ENCODE assay signal across 1 cellular context in genomic region chr7:157397751-157398691, GRCh38.
TF ChIP-seq lines count a peak whose summit lies in the region.

No MANE protein-coding gene starts in this region.

TF ChIP-seq in K562, 482 proteins besides CTCF, POLR2A, EP300 and RAD21 (continued from another document):
- TF ChIP-seq VEZF1 (CRISPR knock-in tag; IDR thresholded peaks at IDR 0.05), result peak; percentile 80
- TF ChIP-seq CBX5 (IDR thresholded peaks at IDR 0.05; ENCODE audit: borderline replicate concordance, low read depth), result peak; percentile 73
- peak; percentile 46 for TF ChIP-seq HNRNPLL (IDR thresholded peaks at IDR 0.05; ENCODE audit: low read depth, low read length, poor library complexity, severe bottlenecking)
- TF ChIP-seq ZNF584 (CRISPR knock-in tag; IDR thresholded peaks at IDR 0.05; ENCODE audit: low read depth), result no peak
- no peak for TF ChIP-seq DEAF1 (CRISPR knock-in tag; IDR thresholded peaks at IDR 0.05)
- no peak for TF ChIP-seq CGGBP1 (CRISPR knock-in tag; IDR thresholded peaks at IDR 0.05)
- TF ChIP-seq XRCC4 (IDR thresholded peaks at IDR 0.05; ENCODE audit: extremely low read depth, insufficient read depth, insufficient read length), result no peak
- TF ChIP-seq ZNF699 (CRISPR knock-in tag; IDR thresholded peaks at IDR 0.05; ENCODE audit: insufficient replicate concordance), result no peak
- TF ChIP-seq MAFF (IDR thresholded peaks at IDR 0.05; ENCODE audit: low read length), result no peak
- no peak; the same call in 1 of the 2 replicates for TF ChIP-seq ZNF175 (CRISPR knock-in tag; IDR thresholded peaks at IDR 0.05; ENCODE audit: low read depth)
- TF ChIP-seq ZNF668 (CRISPR knock-in tag; IDR thresholded peaks at IDR 0.05), result no peak
- TF ChIP-seq ZBTB34 (CRISPR knock-in tag; IDR thresholded peaks at IDR 0.05), result no peak
- TF ChIP-seq TEAD4 (IDR thresholded peaks at IDR 0.05; ENCODE audit: low read length), result peak; percentile 95
- no peak for TF ChIP-seq TEAD4 (CRISPR knock-in tag; IDR thresholded peaks at IDR 0.05; ENCODE audit: borderline replicate concordance)
- TF ChIP-seq FOXP4 (CRISPR knock-in tag; IDR thresholded peaks at IDR 0.05; ENCODE audit: borderline replicate concordance), result no peak
- no peak for TF ChIP-seq SNAPC5 (CRISPR knock-in tag; IDR thresholded peaks at IDR 0.05)
- no peak; the same call in 1 of the 2 replicates for TF ChIP-seq ZNF445 (CRISPR knock-in tag; IDR thresholded peaks at IDR 0.05; ENCODE audit: low read depth)
- TF ChIP-seq L3MBTL2 (IDR thresholded peaks at IDR 0.05), result peak; percentile 87
- TF ChIP-seq CBFA2T3 (IDR thresholded peaks at IDR 0.05), result peak; percentile 97
- no peak for TF ChIP-seq ATF1 (CRISPR knock-in tag; IDR thresholded peaks at IDR 0.05)
- peak; percentile 74 for TF ChIP-seq ATF1 (tag; IDR thresholded peaks at IDR 0.05)
- no peak for TF ChIP-seq ZFP36 (IDR thresholded peaks at IDR 0.05; ENCODE audit: low read depth, low read length, partially characterized antibody)
- no peak for TF ChIP-seq PHF8 (IDR thresholded peaks at IDR 0.05; ENCODE audit: borderline replicate concordance, low read length)
- TF ChIP-seq HSF4 (CRISPR knock-in tag; IDR thresholded peaks at IDR 0.05; ENCODE audit: borderline replicate concordance), result peak; percentile 52; the same call in 1 of the 2 replicates
- TF ChIP-seq ETS2 (tag; IDR thresholded peaks at IDR 0.05; ENCODE audit: borderline replicate concordance, poor library complexity, severe bottlenecking), result no peak
- no peak for TF ChIP-seq ZNF507 (tag; conservative IDR thresholded peaks at IDR 0.05)
- TF ChIP-seq ELF1 (tag; IDR thresholded peaks at IDR 0.05), result no peak
- no peak for TF ChIP-seq ZNF408 (CRISPR knock-in tag; IDR thresholded peaks at IDR 0.05; ENCODE audit: low read depth)
- TF ChIP-seq KLF1 (tag; IDR thresholded peaks at IDR 0.05), result peak; percentile 70; the same call in 1 of the 2 replicates
- peak; percentile 69 for TF ChIP-seq RBBP5 (IDR thresholded peaks at IDR 0.05; ENCODE audit: borderline replicate concordance, insufficient read depth, low read length, poor library complexity, severe bottlenecking)
- TF ChIP-seq THRB (CRISPR knock-in tag; conservative IDR thresholded peaks at IDR 0.05), result no peak
- TF ChIP-seq CBFA2T2 (conservative IDR thresholded peaks at IDR 0.05), result peak; percentile 96
- TF ChIP-seq ZFP1 (CRISPR knock-in tag; IDR thresholded peaks at IDR 0.05), result no peak
- no peak for TF ChIP-seq TAF7 (tag; IDR thresholded peaks at IDR 0.05)
- TF ChIP-seq PKNOX1 (IDR thresholded peaks at IDR 0.05), result peak; percentile 52; the same call in 1 of the 2 replicates
- TF ChIP-seq IFI16 (CRISPR knock-in tag; IDR thresholded peaks at IDR 0.05), result no peak
- TF ChIP-seq MIER1 (IDR thresholded peaks at IDR 0.05; ENCODE audit: low read depth), result peak; percentile 54; the same call in 1 of the 2 replicates
- TF ChIP-seq NUFIP1 (IDR thresholded peaks at IDR 0.05; ENCODE audit: partially characterized antibody), result no peak
- no peak for TF ChIP-seq RFX7 (CRISPR knock-in tag; IDR thresholded peaks at IDR 0.05)
- no peak for TF ChIP-seq ARHGAP35 (IDR thresholded peaks at IDR 0.05; ENCODE audit: partially characterized antibody)
- no peak; the same call in 1 of the 2 replicates for TF ChIP-seq HCFC1 (IDR thresholded peaks at IDR 0.05; ENCODE audit: low read depth, low read length)
- no peak for TF ChIP-seq RERE (CRISPR knock-in tag; IDR thresholded peaks at IDR 0.05; ENCODE audit: borderline replicate concordance)
